Comparison of ENCODE assay signal across 5 cellular contexts in the genomic region with DNA sequence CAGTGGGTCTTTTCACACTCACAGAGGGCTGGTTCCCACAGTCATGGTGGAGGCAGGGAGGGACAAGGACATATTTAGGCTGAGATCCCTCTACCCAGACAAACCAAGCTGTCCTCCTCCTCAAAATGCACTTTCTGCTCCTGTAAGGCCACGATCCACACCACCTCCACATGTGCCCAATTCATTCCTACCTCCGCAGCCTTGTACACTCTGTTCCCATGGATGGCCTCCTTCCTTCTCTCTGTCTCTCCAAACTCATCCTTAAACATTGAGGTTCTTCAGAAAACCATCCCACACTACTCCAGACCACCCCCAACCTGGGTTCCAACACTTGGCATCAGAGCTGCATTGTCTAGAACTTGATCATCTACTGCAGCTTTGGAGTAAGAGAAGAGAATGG.
"Had no signal": no experiment of that assay in that cellular context is flagged by ENCODE, and none has a peak within 500 bp of the region (broad histone marks: within the 10 kb centered on the region; RNA-seq: fewer than 3 reads in every experiment).

No MANE protein-coding gene starts in this region.

- H3K27ac Mint-ChIP-seq: GM23338, H9 had no signal

- H3K4me1 Mint-ChIP-seq: GM23338, H9 had no signal

- DNase-seq: H9, HCEC 1CT, IMR-90 had no signal

- ATAC-seq: GM23338, K562 had no signal

- H3K4me3 ChIP-seq: GM23338, K562 had no signal

- H3K4me3 Mint-ChIP-seq: GM23338, H9 had no signal
